ENCODE assay signal across 9 cellular contexts in genomic region chr10:79221110-79222051, GRCh38.
DNase-seq lines count a peak whose midpoint lies in the region; ATAC-seq and TF ChIP-seq lines count a peak whose summit lies in the region.
"Had no signal": no experiment of that assay in that cellular context is flagged by ENCODE, and none has a peak within 500 bp of the region (broad histone marks: within the 10 kb centered on the region; RNA-seq: fewer than 3 reads in every experiment).

No MANE protein-coding gene starts in this region.

- H3K27me3 Mint-ChIP-seq in activated CD4-positive, alpha-beta memory T cell treated with anti-CD3 and anti-CD28 coated beads for 36 hours: no peaks in the 10 kb centered on the region

- H3K36me3 Mint-ChIP-seq in activated CD4-positive, alpha-beta memory T cell treated with anti-CD3 and anti-CD28 coated beads for 36 hours: no peaks in the 10 kb centered on the region
- H3K36me3 Mint-ChIP-seq: naive B cell had no signal

- TF ChIP-seq CTCF in fibroblast of pulmonary artery (IDR thresholded peaks at IDR 0.05; ENCODE audit: low read length, missing control alignments) (no peak), mucosa of descending colon (IDR thresholded peaks at IDR 0.05) (no peak), uterus (IDR thresholded peaks at IDR 0.05) (peak in 2 of 4 experiments; percentile 7 to 46)

- peaks cover 2% of the 10 kb centered on the region for H3K4me1 ChIP-seq in mucosa of descending colon (ENCODE audit: low read depth)
- H3K4me1 ChIP-seq in uterus: peaks cover 13 to 48% of the 10 kb centered on the region in 2 donors

- peak; percentile 18 for ATAC-seq in mucosa of descending colon
- ATAC-seq in GM21576 (IDR thresholded peaks at IDR 0.05; ENCODE audit: unreplicated experiment): no peak

- peak in 1 of 2 donors; percentile 24 for TF ChIP-seq POLR2A in uterus (IDR thresholded peaks at IDR 0.05)

- peak overlapping the region; percentile 86 to 89 for H3K27ac ChIP-seq in uterus

- H3K36me3 ChIP-seq in mucosa of descending colon (ENCODE audit: low read depth) (no peaks in the 10 kb centered on the region), uterus (no peaks in the 10 kb centered on the region)

- no peaks in the 10 kb centered on the region for H3K9me3 Mint-ChIP-seq in activated CD4-positive, alpha-beta memory T cell treated with anti-CD3 and anti-CD28 coated beads for 36 hours
- H3K9me3 Mint-ChIP-seq: naive B cell had no signal

- POLR2A ChIA-PET in activated CD4-positive, alpha-beta memory T cell treated with anti-CD3 and anti-CD28 coated beads for 36 hours (lab: Charles Lee): interaction anchor here (0.7 kb wide), 1 partner anchor 43 kb away, joined by 3 read pairs; no protein-coding TSS in a partner anchor

- CTCF ChIA-PET in activated CD4-positive, alpha-beta memory T cell treated with anti-CD3 and anti-CD28 coated beads for 36 hours (lab: Charles Lee): interaction anchor here (1.2 kb wide), 1 partner anchor 19 kb away, joined by 5 read pairs; no protein-coding TSS in a partner anchor

- DNase-seq in NCI-H748 (lab: John Stamatoyannopoulos, UW; ENCODE audit: unreplicated experiment) (peak; percentile 12), NCI-H748 treated with DMSO at 0.1 percent for 48 hours (lab: John Stamatoyannopoulos, UW) (no peak), fibroblast of pulmonary artery (ENCODE audit: low read depth) (peak; percentile 94), mucosa of descending colon (peak in 2 of 3 donors; percentile 47 to 73), uterus (peak; percentile 92 to 95), GM19240 (ENCODE audit: insufficient read length, low spot score) (no peak)
- DNase-seq in activated CD4-positive, alpha-beta memory T cell treated with anti-CD3 and anti-CD28 coated beads for 36 hours: no peak
- DNase-seq: naive B cell had no signal

- H3K4me3 ChIP-seq in fibroblast of pulmonary artery (replicated peaks; ENCODE audit: low read depth, low read length): no peak overlapping the region
- no peak overlapping the region for H3K4me3 ChIP-seq in mucosa of descending colon
- H3K4me3 ChIP-seq in uterus: no peak overlapping the region

- intact Hi-C loops in mucosa of descending colon (cut with DNase I, micrococcal nuclease): no loop called here
- intact Hi-C loops in uterus (cut with DNase I; ENCODE audit: low total_unique reads): no loop called here
- intact Hi-C loops in activated CD4-positive, alpha-beta memory T cell treated with anti-CD3 and anti-CD28 coated beads for 36 hours (cut with micrococcal nuclease): no loop called here

- H3K27me3 ChIP-seq in uterus: no peaks in the 10 kb centered on the region

- H3K27ac Mint-ChIP-seq in activated CD4-positive, alpha-beta memory T cell treated with anti-CD3 and anti-CD28 coated beads for 36 hours: no peak overlapping the region

- no peak overlapping the region for H3K4me3 Mint-ChIP-seq in activated CD4-positive, alpha-beta memory T cell treated with anti-CD3 and anti-CD28 coated beads for 36 hours
- H3K4me3 Mint-ChIP-seq: naive B cell had no signal

- no peaks in the 10 kb centered on the region for H3K4me1 Mint-ChIP-seq in activated CD4-positive, alpha-beta memory T cell treated with anti-CD3 and anti-CD28 coated beads for 36 hours (ENCODE audit: low read depth)

- no peaks in the 10 kb centered on the region for H3K9me3 ChIP-seq in mucosa of descending colon
- no peaks in the 10 kb centered on the region for H3K9me3 ChIP-seq in uterus

Comparison
In these comparisons a context has a peak if more than half of its experiments do, and no peak if none do; other contexts are left out.
1. DNase-seq: peak in NCI-H748 (single experiment), fibroblast of pulmonary artery (single experiment), mucosa of descending colon (2 of 3) and uterus (2 of 2); none in NCI-H748 treated with DMSO at 0.1 percent for 48 hours (single experiment), GM19240 (single experiment) and activated CD4-positive, alpha-beta memory T cell treated with anti-CD3 and anti-CD28 coated beads for 36 hours (single experiment).